19 cellular contexts compared by ENCODE assay signal in the genomic region with DNA sequence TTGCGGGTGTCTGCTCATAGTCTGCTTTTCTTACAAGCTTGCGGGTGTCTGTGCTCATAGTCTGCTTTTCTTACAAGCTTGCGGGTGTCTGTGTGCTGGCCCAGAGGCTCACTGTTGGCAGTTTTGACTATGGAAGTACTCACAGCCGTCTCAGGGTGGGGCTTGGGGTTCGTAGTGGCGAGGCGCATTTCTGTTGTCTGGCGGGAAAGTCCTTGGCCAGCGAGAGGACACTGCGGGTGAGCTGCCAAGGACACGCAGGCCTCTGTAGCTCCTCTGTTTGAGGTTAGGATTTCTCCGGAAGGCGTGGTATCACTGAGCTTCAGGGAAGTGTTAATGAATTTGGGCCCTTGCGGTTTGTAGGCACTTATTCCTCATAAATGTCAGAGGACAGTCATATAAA. TPM values are rescaled to one million over a fixed set of nuclear protein-coding genes. Genes with fewer than 3 reads are reported as not detected.
DNase-seq lines count a peak whose midpoint lies in the region; ATAC-seq, FAIRE-seq and TF ChIP-seq lines count a peak whose summit lies in the region.
"Had no signal": no experiment of that assay in that cellular context is flagged by ENCODE, and none has a peak within 500 bp of the region (broad histone marks: within the 10 kb centered on the region; RNA-seq: fewer than 3 reads in every experiment).

No MANE protein-coding gene starts in this region.

- TF ChIP-seq POLR2A in adrenal gland (IDR thresholded peaks at IDR 0.05), result no peak
- no peak for TF ChIP-seq POLR2A in HepG2 (IDR thresholded peaks at IDR 0.05; ENCODE audit: insufficient read depth in 1 of 2, low read depth in 2 of 2, low read length in 2 of 2)
- no peak for TF ChIP-seq POLR2A in spleen (IDR thresholded peaks at IDR 0.05)

- TF ChIP-seq CTCF in adrenal gland (IDR thresholded peaks at IDR 0.05) (no peak), HepG2 (CRISPR knock-in tag; IDR thresholded peaks at IDR 0.05) (no peak), spleen (IDR thresholded peaks at IDR 0.05 in 8 of 11, conservative IDR thresholded peaks at IDR 0.05 in 3 of 11) (no peak)

- H3K9me3 ChIP-seq in adrenal gland (replicated peaks in 1 of 3), result no peaks in the 10 kb centered on the region
- no peaks in the 10 kb centered on the region for H3K9me3 ChIP-seq in HepG2 (ENCODE audit: low read length)
- no peaks in the 10 kb centered on the region for H3K9me3 ChIP-seq in spleen

- no peak for TF ChIP-seq EP300 in HepG2 (IDR thresholded peaks at IDR 0.05; ENCODE audit: low read depth in 2 of 2, low read length in 2 of 2)
- no peak for TF ChIP-seq EP300 in HepG2 (CRISPR knock-in tag; IDR thresholded peaks at IDR 0.05; ENCODE audit: borderline replicate concordance)

- ATAC-seq in Right ventricle myocardium superior (ENCODE audit: poor library complexity) (peak; percentile 46), HepG2 (no peak), GM21619 (IDR thresholded peaks at IDR 0.05; ENCODE audit: unreplicated experiment) (no peak)

- H3K36me3 ChIP-seq in adrenal gland (replicated peaks in 1 of 2) (peaks cover 0 to 4% of the 10 kb centered on the region in 2 donors), HepG2 (replicated peaks in 1 of 2; ENCODE audit: control insufficient read depth in 1 of 2, insufficient read depth in 2 of 2, low read length in 2 of 2) (peaks cover 25 to 56% of the 10 kb centered on the region in 2 experiments; a peak in 4 of 5 replicates), spleen (peaks cover 0 to 92% (median 24%) of the 10 kb centered on the region in 6 donors)

- intact Hi-C loops in Right ventricle myocardium superior (cut with DNase I), result loop anchor here (10.0 kb wide), 1 partner anchor 101 kb away; no protein-coding TSS in a partner anchor
- intact Hi-C loops in cardiac septum (cut with DNase I), result no loop called here
- intact Hi-C loops in adrenal gland (cut with DNase I), result no loop called here
- intact Hi-C loops in HepG2 (cut with micrococcal nuclease; ENCODE audit: unreplicated experiment), result no loop called here
- intact Hi-C loops in spleen (cut with DNase I; ENCODE audit: low total_unique reads), result no loop called here

- H3K4me3 ChIP-seq in adrenal gland (no peak overlapping the region), HepG2 (replicated peaks in 1 of 3; ENCODE audit: insufficient read depth in 1 of 3, low read depth in 2 of 3, low read length in 3 of 3) (no peak overlapping the region), spleen (no peak overlapping the region)

- H3K9ac ChIP-seq in HepG2 (ENCODE audit: insufficient read depth, low read depth, low read length), result no peak overlapping the region

- no peak for DNase-seq in Right ventricle myocardium superior
- DNase-seq in cardiac septum (ENCODE audit: low spot score), result no peak
- peak in 4 of 7 donors; percentile 52 to 72 (median 65) for DNase-seq in adrenal gland
- no peak for DNase-seq in HepG2 (ENCODE audit: low spot score)
- peak; percentile 65 for DNase-seq in spleen
- DNase-seq in DMS153 (lab: John Stamatoyannopoulos, UW), result no peak
- no peak for DNase-seq in NCI-H774 (lab: John Stamatoyannopoulos, UW)
- DNase-seq: COR-L47, DMS 273 treated with DMSO at 0.1 percent for 48 hours, GDM1, KG1, NCI-H1417, NCI-H187 treated with DMSO at 0.1 percent for 48 hours, NCI-H226, NCI-H524, SIG-M5 had no signal

- BruUV-seq in HepG2 (replicated peaks; lab: Mats Ljungman, UMichigan), result no TSS peak

- H4K20me1 ChIP-seq in HepG2 (ENCODE audit: insufficient read depth, low read length), result no peaks in the 10 kb centered on the region

- H3K27me3 ChIP-seq in adrenal gland (no peaks in the 10 kb centered on the region), HepG2 (ENCODE audit: control insufficient read depth in 1 of 2, insufficient read depth in 2 of 2, low read length in 2 of 2) (no peaks in the 10 kb centered on the region), spleen (replicated peaks in 1 of 7) (no peaks in the 10 kb centered on the region)

- in situ Hi-C loops in HepG2 (cut with HindIII; ENCODE audit: extremely low pct_ligation_motif_present, low pct_unique_long_range_greater_than_20kb), result no loop called here

- CTCF ChIA-PET in HepG2 (lab: Yijun Ruan, JAX; ENCODE audit: low intra/inter-chr PET ratio, low total read pairs), result interaction anchor here (4.3 kb wide), 1 partner anchor 97 kb away, joined by 26 read pairs; no protein-coding TSS in a partner anchor

- H3K79me2 ChIP-seq in HepG2 (ENCODE audit: insufficient read depth, low read length), result no peaks in the 10 kb centered on the region

- WGBS in adrenal gland, 4 donors, result 52 to 64% (median 60%) methylated on average over 5 to 13 of the region's 14 CpGs
- WGBS in HepG2 (ENCODE audit: low lambda C conversion rate), result 95% methylated on average over 14 of the region's 14 CpGs
- WGBS in spleen, 5 donors, result 73 to 90% (median 82%) methylated on average over 13 to 14 of the region's 14 CpGs

- H3K27ac ChIP-seq in adrenal gland (peak overlapping the region in 1 of 5 donors; percentile 10), HepG2 (ENCODE audit: extremely low read length, insufficient read depth, low read length) (no peak overlapping the region), spleen (peak overlapping the region in 2 of 8 donors; percentile 45 to 49)

- no peaks in the 10 kb centered on the region for H3K4me1 ChIP-seq in adrenal gland (replicated peaks in 1 of 2)
- H3K4me1 ChIP-seq in HepG2 (ENCODE audit: insufficient read depth, low read length), result no peaks in the 10 kb centered on the region
- H3K4me1 ChIP-seq in spleen, result peaks cover 0 to 37% (median 4%) of the 10 kb centered on the region in 6 donors

- no peak for FAIRE-seq in HepG2 (lab: Jason Lieb, UNC)
- FAIRE-seq: H1 had no signal

- TF ChIP-seq RAD21 in HepG2 (CRISPR knock-in tag; IDR thresholded peaks at IDR 0.05), result no peak

- H3K4me2 ChIP-seq in HepG2 (ENCODE audit: low read depth, low read length), result no peak overlapping the region

- POLR2A ChIA-PET in HepG2 (lab: Yijun Ruan, JAX), result no interaction called here

- H2AFZ ChIP-seq in HepG2 (ENCODE audit: low read length), result no peak overlapping the region

RNA-seq across cellular contexts. Expression of gene TBCD, which starts 13.5 kb away (rescaled TPM):
- total RNA-seq in Right ventricle myocardium superior, result 45.1 TPM
- 67.3 TPM for total RNA-seq in cardiac septum
- total RNA-seq in adrenal gland, result 100 to 1,000 TPM in 2 of 8 donors, 10 to 100 TPM in 6; 44.7 to 112 (median 66.2) TPM
- polyA plus RNA-seq in adrenal gland, result 100 to 1,000 TPM in 2 of 3 donors, 10 to 100 TPM in 1; 25.6 to 240 (median 159) TPM
- 33.9 and 49.6 TPM in 2 replicates for total RNA-seq in HepG2 (2016; rRNA removed; fragmentation: Illumina TruSeq; extraction: Trizol)
- 98.6 and 103 TPM in 2 replicates for total RNA-seq in HepG2 (2016; cell fraction: cytosol; rRNA removed; fragmentation: Illumina TruSeq; extraction: Trizol; ENCODE audit: low read depth)
- total RNA-seq in HepG2 (2016; cell fraction: insoluble cytoplasmic fraction; rRNA removed; fragmentation: Illumina TruSeq; extraction: Trizol), result 32.6 and 40.4 TPM in 2 replicates
- total RNA-seq in HepG2 (2016; cell fraction: membrane; rRNA removed; fragmentation: Illumina TruSeq; extraction: Trizol), result 28.6 and 30.6 TPM in 2 replicates
- total RNA-seq in HepG2 (2016; cell fraction: nucleus; rRNA removed; fragmentation: Illumina TruSeq; extraction: Trizol), result 44.9 and 51.2 TPM in 2 replicates
- 54.8 and 58.7 TPM in 2 replicates for polyA plus RNA-seq in HepG2 (2011; rRNA removed)
- polyA plus RNA-seq in HepG2 (2011; cell fraction: cytosol; rRNA removed), result 29.1 and 46.9 TPM in 2 replicates
- polyA plus RNA-seq in HepG2 (2011; cell fraction: nucleus; rRNA removed), result 327 and 449 TPM in 2 replicates
- 37.3 and 41.7 TPM in 2 replicates for polyA plus RNA-seq in HepG2 (2012)
- 3.7 and 4.9 TPM in 2 replicates for polyA plus RNA-seq in HepG2 (2016; cell fraction: cytosol; fragmentation: Illumina TruSeq; extraction: Trizol; ENCODE audit: low read depth)
- 39.7 and 51.2 TPM in 2 replicates for polyA plus RNA-seq in HepG2 (2016; cell fraction: insoluble cytoplasmic fraction; fragmentation: Illumina TruSeq; extraction: Trizol; ENCODE audit: low read depth)
- 5.6 and 6.8 TPM in 2 replicates for polyA plus RNA-seq in HepG2 (2016; cell fraction: membrane; fragmentation: Illumina TruSeq; extraction: Trizol; ENCODE audit: low read depth)
- polyA plus RNA-seq in HepG2 (2016; cell fraction: nucleus; fragmentation: Illumina TruSeq; extraction: Trizol; ENCODE audit: insufficient read depth, low read depth), result 140 and 151 TPM in 2 replicates
- polyA minus RNA-seq in HepG2 (2011; rRNA and poly(A)+ RNA removed; ENCODE audit: low replicate concordance), result 67.0 and 125 TPM in 2 replicates
- 38.0 and 45.2 TPM in 2 replicates for polyA minus RNA-seq in HepG2 (2011; cell fraction: cytosol; rRNA and poly(A)+ RNA removed)
- 51.1 and 51.6 TPM in 2 replicates for polyA minus RNA-seq in HepG2 (2011; cell fraction: nucleus; rRNA and poly(A)+ RNA removed)
- total RNA-seq in spleen, result 100 to 1,000 TPM in 3 of 7 donors, 10 to 100 TPM in 4; 55.6 to 149 (median 84.5) TPM
- 100 to 1,000 TPM; 117 to 207 (median 195) TPM for polyA plus RNA-seq in spleen

RNA-seq across cellular contexts. Expression of gene FN3K, which starts 29.9 kb away (rescaled TPM):
- total RNA-seq in Right ventricle myocardium superior, result 80.2 TPM
- total RNA-seq in cardiac septum, result 82.4 TPM
- 100 to 1,000 TPM in 1 of 8 donors, 10 to 100 TPM in 7; 16.0 to 136 (median 66.9) TPM for total RNA-seq in adrenal gland
- polyA plus RNA-seq in adrenal gland, result 10 to 100 TPM; 32.8 to 43.0 (median 38.7) TPM
- total RNA-seq in HepG2 (2016; rRNA removed; fragmentation: Illumina TruSeq; extraction: Trizol), result 12.2 and 22.0 TPM in 2 replicates
- 9.6 and 10.3 TPM in 2 replicates for total RNA-seq in HepG2 (2016; cell fraction: cytosol; rRNA removed; fragmentation: Illumina TruSeq; extraction: Trizol; ENCODE audit: low read depth)
- 12.7 and 23.9 TPM in 2 replicates for total RNA-seq in HepG2 (2016; cell fraction: insoluble cytoplasmic fraction; rRNA removed; fragmentation: Illumina TruSeq; extraction: Trizol)
- 17.0 and 17.4 TPM in 2 replicates for total RNA-seq in HepG2 (2016; cell fraction: membrane; rRNA removed; fragmentation: Illumina TruSeq; extraction: Trizol)
- 29.1 and 32.3 TPM in 2 replicates for total RNA-seq in HepG2 (2016; cell fraction: nucleus; rRNA removed; fragmentation: Illumina TruSeq; extraction: Trizol)
- polyA plus RNA-seq in HepG2 (2011; rRNA removed), result 3.5 and 5.7 TPM in 2 replicates
- polyA plus RNA-seq in HepG2 (2011; cell fraction: cytosol; rRNA removed), result 1.9 and 2.0 TPM in 2 replicates
- 27.8 and 27.9 TPM in 2 replicates for polyA plus RNA-seq in HepG2 (2011; cell fraction: nucleus; rRNA removed)
- polyA plus RNA-seq in HepG2 (2012), result 48.6 and 58.1 TPM in 2 replicates
- 21.3 and 21.5 TPM in 2 replicates for polyA plus RNA-seq in HepG2 (2016; cell fraction: cytosol; fragmentation: Illumina TruSeq; extraction: Trizol; ENCODE audit: low read depth)
- 52.3 and 61.0 TPM in 2 replicates for polyA plus RNA-seq in HepG2 (2016; cell fraction: insoluble cytoplasmic fraction; fragmentation: Illumina TruSeq; extraction: Trizol; ENCODE audit: low read depth)
- 23.7 and 26.9 TPM in 2 replicates for polyA plus RNA-seq in HepG2 (2016; cell fraction: membrane; fragmentation: Illumina TruSeq; extraction: Trizol; ENCODE audit: low read depth)
- polyA plus RNA-seq in HepG2 (2016; cell fraction: nucleus; fragmentation: Illumina TruSeq; extraction: Trizol; ENCODE audit: insufficient read depth, low read depth), result 78.1 and 80.9 TPM in 2 replicates
- 1.6 and 9.2 TPM in 2 replicates for polyA minus RNA-seq in HepG2 (2011; rRNA and poly(A)+ RNA removed; ENCODE audit: low replicate concordance)
- polyA minus RNA-seq in HepG2 (2011; cell fraction: cytosol; rRNA and poly(A)+ RNA removed), result 17.1 and 26.0 TPM in 2 replicates
- 24.3 and 29.1 TPM in 2 replicates for polyA minus RNA-seq in HepG2 (2011; cell fraction: nucleus; rRNA and poly(A)+ RNA removed)
- total RNA-seq in spleen, result 10 to 100 TPM in 2 of 7 donors, 1 to 10 TPM in 5; 1.4 to 14.1 (median 6.6) TPM
- polyA plus RNA-seq in spleen, result 1 to 10 TPM; 1.7 to 3.4 (median 2.1) TPM
- total RNA-seq: RPMI7951 had no signal

RNA-seq across cellular contexts. Expression of gene FN3KRP, which starts 48.9 kb away (rescaled TPM):
- total RNA-seq in Right ventricle myocardium superior (13.2 TPM), cardiac septum (16.2 TPM), adrenal gland (10 to 100 TPM in 7 of 8 donors, 1 to 10 TPM in 1; 6.8 to 41.2 (median 23.5) TPM), HepG2 (2016; rRNA removed; fragmentation: Illumina TruSeq; extraction: Trizol) (28.2 and 36.1 TPM in 2 replicates), spleen (10 to 100 TPM; 16.3 to 35.1 (median 21.2) TPM)
- polyA plus RNA-seq in adrenal gland (10 to 100 TPM; 25.7 to 37.3 (median 30.6) TPM), HepG2 (2011; rRNA removed) (22.1 and 22.4 TPM in 2 replicates), spleen (10 to 100 TPM; 25.4 to 33.3 (median 27.4) TPM)
- 5.3 and 7.1 TPM in 2 replicates for total RNA-seq in HepG2 (2016; cell fraction: cytosol; rRNA removed; fragmentation: Illumina TruSeq; extraction: Trizol; ENCODE audit: low read depth)
- 27.6 and 34.8 TPM in 2 replicates for total RNA-seq in HepG2 (2016; cell fraction: insoluble cytoplasmic fraction; rRNA removed; fragmentation: Illumina TruSeq; extraction: Trizol)
- total RNA-seq in HepG2 (2016; cell fraction: membrane; rRNA removed; fragmentation: Illumina TruSeq; extraction: Trizol), result 17.5 and 18.4 TPM in 2 replicates
- total RNA-seq in HepG2 (2016; cell fraction: nucleus; rRNA removed; fragmentation: Illumina TruSeq; extraction: Trizol), result 16.5 and 21.0 TPM in 2 replicates
- 17.7 and 18.3 TPM in 2 replicates for polyA plus RNA-seq in HepG2 (2011; cell fraction: cytosol; rRNA removed)
- polyA plus RNA-seq in HepG2 (2011; cell fraction: nucleus; rRNA removed), result 34.0 and 36.3 TPM in 2 replicates
- 27.4 and 37.9 TPM in 2 replicates for polyA plus RNA-seq in HepG2 (2012)
- polyA plus RNA-seq in HepG2 (2016; cell fraction: cytosol; fragmentation: Illumina TruSeq; extraction: Trizol; ENCODE audit: low read depth), result 6.9 and 7.2 TPM in 2 replicates
- polyA plus RNA-seq in HepG2 (2016; cell fraction: insoluble cytoplasmic fraction; fragmentation: Illumina TruSeq; extraction: Trizol; ENCODE audit: low read depth), result 54.4 and 62.2 TPM in 2 replicates
- 14.4 and 14.9 TPM in 2 replicates for polyA plus RNA-seq in HepG2 (2016; cell fraction: membrane; fragmentation: Illumina TruSeq; extraction: Trizol; ENCODE audit: low read depth)
- 57.5 and 59.5 TPM in 2 replicates for polyA plus RNA-seq in HepG2 (2016; cell fraction: nucleus; fragmentation: Illumina TruSeq; extraction: Trizol; ENCODE audit: insufficient read depth, low read depth)
- 13.3 and 23.3 TPM in 2 replicates for polyA minus RNA-seq in HepG2 (2011; rRNA and poly(A)+ RNA removed; ENCODE audit: low replicate concordance)
- polyA minus RNA-seq in HepG2 (2011; cell fraction: cytosol; rRNA and poly(A)+ RNA removed), result 11.0 and 11.2 TPM in 2 replicates
- 9.8 and 12.2 TPM in 2 replicates for polyA minus RNA-seq in HepG2 (2011; cell fraction: nucleus; rRNA and poly(A)+ RNA removed)

Comparison
In these comparisons a context has a peak if more than half of its experiments do, and no peak if none do; other contexts are left out.
1. DNase-seq: peak in adrenal gland (4 of 7) and spleen (single experiment); none in Right ventricle myocardium superior (single experiment), cardiac septum (single experiment), HepG2 (single experiment), DMS153 (single experiment) and NCI-H774 (single experiment).